ENCODE assay signal across 8 cellular contexts in the genomic region with DNA sequence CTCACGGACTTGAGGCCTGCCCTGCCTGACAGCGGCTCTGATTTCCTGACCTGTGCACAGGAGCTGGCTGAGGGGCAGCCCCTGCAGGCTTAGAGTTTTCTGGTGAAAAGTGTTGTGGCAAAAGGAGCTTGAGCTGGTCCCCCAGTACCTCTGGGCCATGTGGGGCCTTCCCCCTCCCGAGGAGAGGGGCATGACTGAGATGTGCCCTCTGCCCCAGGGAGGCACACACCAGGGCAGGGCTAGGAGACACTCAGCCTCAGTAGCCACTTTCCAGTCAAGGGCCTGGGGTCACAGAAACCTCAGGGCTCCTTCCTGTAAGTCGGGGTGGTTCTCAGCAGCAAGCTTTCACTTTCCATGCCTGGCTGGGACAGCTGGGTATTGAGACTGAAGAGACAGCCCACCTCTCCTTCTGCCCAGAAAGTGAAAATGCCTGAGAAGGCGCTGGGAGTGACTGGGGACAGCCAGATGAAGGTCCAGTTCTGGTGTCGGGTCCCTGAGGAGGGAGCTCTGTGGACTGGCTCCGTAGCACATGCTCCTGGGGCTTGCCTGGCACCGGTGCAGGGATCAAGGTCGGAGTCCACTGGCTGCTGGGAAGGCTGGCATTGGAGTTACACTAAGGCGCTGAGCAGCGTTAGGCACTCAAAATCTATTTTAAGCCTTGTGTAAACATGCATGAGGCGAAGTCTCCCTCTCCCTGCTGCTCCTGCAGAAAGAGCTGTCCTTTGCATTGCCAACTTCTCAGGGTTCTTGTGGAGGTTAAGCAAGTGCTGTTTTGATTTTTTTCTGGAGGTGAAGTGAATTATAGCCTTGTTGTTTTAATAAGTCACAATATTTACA.
DNase-seq lines count a peak whose midpoint lies in the region; ATAC-seq, FAIRE-seq and TF ChIP-seq lines count a peak whose summit lies in the region.

No MANE protein-coding gene starts in this region.

- FAIRE-seq in RCC 7860 (lab: Jason Lieb, UNC): no peak

- DNase-seq in DMS 273 (lab: John Stamatoyannopoulos, UW; ENCODE audit: unreplicated experiment) (peak; percentile 80), SK-MEL-5 (ENCODE audit: low read depth, low spot score) (peak; percentile 8), body of pancreas (peak; percentile 89 to 95 (median 94)), left kidney (ENCODE audit: low read depth, low spot score) (peak; percentile 82), RCC 7860 (ENCODE audit: low spot score) (no peak)
- DNase-seq in stimulated activated CD4-positive, alpha-beta T cell treated with anti-CD3 and anti-CD28 coated beads, Interleukin-4, amount 100 ng/mL, for 4 hours: peak; percentile 38 to 72

- peak overlapping the region; percentile 12; the same call in 1 of the 2 replicates for H3K9ac ChIP-seq in KMS-11

- H4K20me1 ChIP-seq in KMS-11 (ENCODE audit: insufficient read depth): no peaks in the 10 kb centered on the region

- no peaks in the 10 kb centered on the region for H3K79me2 ChIP-seq in KMS-11 (ENCODE audit: insufficient read depth, low read depth)

- 1 to 3% methylated on average over 9 to 12 of the region's 12 CpGs for WGBS in body of pancreas, 2 donors

- no peaks in the 10 kb centered on the region for H3K36me3 ChIP-seq in KMS-11 (ENCODE audit: insufficient read depth)
- no peaks in the 10 kb centered on the region for H3K36me3 ChIP-seq in body of pancreas (replicated peaks in 1 of 2; ENCODE audit: insufficient read depth in 1 of 2, low read depth in 2 of 2)

- H3K4me1 ChIP-seq in KMS-11 (ENCODE audit: low read depth, poor library complexity, severe bottlenecking): peaks cover 18% of the 10 kb centered on the region
- H3K4me1 ChIP-seq in body of pancreas: peaks cover 53% of the 10 kb centered on the region

- H3K27me3 ChIP-seq in KMS-11 (ENCODE audit: insufficient read depth, low read depth) (no peaks in the 10 kb centered on the region), body of pancreas (no peaks in the 10 kb centered on the region)

- intact Hi-C loops in body of pancreas (cut with DNase I): loop anchor here (5.0 to 10.0 kb wide), 2 partner anchors 103 to 375 kb away; no protein-coding TSS in a partner anchor

- TF ChIP-seq CTCF in KMS-11 (conservative IDR thresholded peaks at IDR 0.05; ENCODE audit: low read depth, low read length): no peak
- TF ChIP-seq CTCF in body of pancreas (IDR thresholded peaks at IDR 0.05): no peak

- H3K4me3 ChIP-seq in KMS-11 (IDR thresholded peaks at IDR 0.05; ENCODE audit: insufficient read depth, low read depth, low read length) (no peak overlapping the region), body of pancreas (no peak overlapping the region)

- H2AFZ ChIP-seq in KMS-11 (ENCODE audit: low read depth): peak overlapping the region; percentile 38; the same call in 1 of the 2 replicates

- H3K9me3 ChIP-seq in body of pancreas: no peaks in the 10 kb centered on the region

- TF ChIP-seq POLR2A in body of pancreas (IDR thresholded peaks at IDR 0.05): peak in 2 of 3 donors; percentile 57 to 60

- ATAC-seq in GM21515 (IDR thresholded peaks at IDR 0.05; ENCODE audit: unreplicated experiment) (peak; percentile 92), body of pancreas (peak; percentile 90)

- H3K4me2 ChIP-seq in KMS-11: peak overlapping the region; percentile 67

- H3K27ac ChIP-seq in KMS-11: no peak overlapping the region
- H3K27ac ChIP-seq in body of pancreas: peak overlapping the region; percentile 92 to 95 (median 94)

- in situ Hi-C loops in SK-MEL-5 (cut with HindIII; ENCODE audit: low pct_unique_long_range_greater_than_20kb, low sequenced_read_pairs): no loop called here
